In genomic region chr1:233240367-233240766, GRCh38 we compare ENCODE assay signal across 2 cellular contexts.
TF ChIP-seq lines count a peak whose summit lies in the region.

No MANE protein-coding gene starts in this region.

TF ChIP-seq in HepG2, 621 proteins besides CTCF, POLR2A, EP300 and RAD21:
- TF ChIP-seq ZNF558 (CRISPR knock-in tag; IDR thresholded peaks at IDR 0.05; ENCODE audit: borderline replicate concordance): no peak

TF ChIP-seq in K562, 482 proteins besides CTCF, POLR2A, EP300 and RAD21:
- TF ChIP-seq MGA (IDR thresholded peaks at IDR 0.05): no peak
- no peak for TF ChIP-seq ZMIZ1 (IDR thresholded peaks at IDR 0.05; ENCODE audit: low read depth in 2 of 2, low read length in 2 of 2)
- no peak for TF ChIP-seq ZNF644 (tag; IDR thresholded peaks at IDR 0.05; ENCODE audit: low read depth)
- TF ChIP-seq, protein P1, sequence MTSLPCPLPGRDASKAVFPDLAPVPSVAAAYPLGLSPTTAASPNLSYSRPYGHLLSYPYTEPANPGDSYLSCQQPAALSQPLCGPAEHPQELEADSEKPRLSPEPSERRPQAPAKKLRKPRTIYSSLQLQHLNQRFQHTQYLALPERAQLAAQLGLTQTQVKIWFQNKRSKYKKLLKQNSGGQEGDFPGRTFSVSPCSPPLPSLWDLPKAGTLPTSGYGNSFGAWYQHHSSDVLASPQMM (CRISPR knock-in tag; IDR thresholded peaks at IDR 0.05): no peak
- TF ChIP-seq CEBPG (CRISPR knock-in tag; IDR thresholded peaks at IDR 0.05): no peak
- no peak for TF ChIP-seq CEBPG (tag; conservative IDR thresholded peaks at IDR 0.05 in 1 of 2, IDR thresholded peaks at IDR 0.05 in 1 of 2)
- no peak for TF ChIP-seq RBM17 (IDR thresholded peaks at IDR 0.05; ENCODE audit: borderline replicate concordance, low read depth, low read length)
- no peak for TF ChIP-seq KAT7 (CRISPR knock-in tag; IDR thresholded peaks at IDR 0.05; ENCODE audit: borderline replicate concordance)
- TF ChIP-seq MTA3 (IDR thresholded peaks at IDR 0.05; ENCODE audit: borderline replicate concordance): no peak
- TF ChIP-seq, protein P2, sequence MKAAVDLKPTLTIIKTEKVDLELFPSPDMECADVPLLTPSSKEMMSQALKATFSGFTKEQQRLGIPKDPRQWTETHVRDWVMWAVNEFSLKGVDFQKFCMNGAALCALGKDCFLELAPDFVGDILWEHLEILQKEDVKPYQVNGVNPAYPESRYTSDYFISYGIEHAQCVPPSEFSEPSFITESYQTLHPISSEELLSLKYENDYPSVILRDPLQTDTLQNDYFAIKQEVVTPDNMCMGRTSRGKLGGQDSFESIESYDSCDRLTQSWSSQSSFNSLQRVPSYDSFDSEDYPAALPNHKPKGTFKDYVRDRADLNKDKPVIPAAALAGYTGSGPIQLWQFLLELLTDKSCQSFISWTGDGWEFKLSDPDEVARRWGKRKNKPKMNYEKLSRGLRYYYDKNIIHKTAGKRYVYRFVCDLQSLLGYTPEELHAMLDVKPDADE (conservative IDR thresholded peaks at IDR 0.05; ENCODE audit: control insufficient read depth, low read depth, low read length): no peak
- no peak for TF ChIP-seq MEIS2 (IDR thresholded peaks at IDR 0.05; ENCODE audit: partially characterized antibody)
- TF ChIP-seq CAMTA2 (CRISPR knock-in tag; conservative IDR thresholded peaks at IDR 0.05): no peak
